Comparison of ENCODE assay signal across 20 cellular contexts in genomic region chr4:3769642-3770184, GRCh38. TPM values are rescaled to one million over a fixed set of nuclear protein-coding genes. Genes with fewer than 3 reads are reported as not detected.
"Had no signal": no experiment of that assay in that cellular context is flagged by ENCODE, and none has a peak within 500 bp of the region (broad histone marks: within the 10 kb centered on the region; RNA-seq: fewer than 3 reads in every experiment).

No MANE protein-coding gene starts in this region.

- H3K4me3 Mint-ChIP-seq: naive thymus-derived CD8-positive, alpha-beta T cell had no signal

- DNase-seq: effector memory CD4-positive, alpha-beta T cell; gastrocnemius medialis; heart right ventricle; hypothalamus; kidney glomerular epithelial cell; mammary epithelial cell; mucosa of descending colon; naive thymus-derived CD8-positive, alpha-beta T cell; nucleus accumbens; ovary; small intestine; stimulated activated CD4-positive, alpha-beta T cell treated with anti-CD3 and anti-CD28 coated beads, Interleukin-12 subunit alpha, Interleukin-12 subunit beta, amount 100 ng/mL, for 4 hours; stimulated activated naive CD4-positive, alpha-beta T cell; thyroid gland; upper lobe of left lung; uterus had no signal

- H3K27me3 ChIP-seq: ovary, uterus had no signal

- H3K27ac Mint-ChIP-seq: naive thymus-derived CD8-positive, alpha-beta T cell had no signal

- ATAC-seq: gastrocnemius medialis; heart right ventricle; mucosa of descending colon; naive thymus-derived CD8-positive, alpha-beta T cell had no signal

- H3K4me1 ChIP-seq: uterus had no signal

- H3K27ac ChIP-seq: esophagus muscularis mucosa, gastrocnemius medialis, heart right ventricle, ovary, right atrium auricular region, thyroid gland, upper lobe of left lung, uterus had no signal

- H3K9me3 ChIP-seq: esophagus muscularis mucosa, gastrocnemius medialis, heart right ventricle, mucosa of descending colon, ovary, right atrium auricular region, thyroid gland, upper lobe of left lung, uterus had no signal

- FAIRE-seq: endometrium, islet of Langerhans, small intestine had no signal

- H3K36me3 ChIP-seq: esophagus muscularis mucosa, gastrocnemius medialis, heart right ventricle, ovary, right atrium auricular region, thyroid gland, upper lobe of left lung, uterus had no signal

- H3K4me3 ChIP-seq: esophagus muscularis mucosa, gastrocnemius medialis, heart right ventricle, mucosa of descending colon, ovary, right atrium auricular region, thyroid gland, upper lobe of left lung, uterus had no signal

RNA-seq across cellular contexts. Expression of gene ADRA2C, which starts 3.5 kb away (rescaled TPM):
- total RNA-seq: naive thymus-derived CD8-positive, alpha-beta T cell had no signal
